Comparison of ENCODE assay signal across 12 cellular contexts in the genomic region with DNA sequence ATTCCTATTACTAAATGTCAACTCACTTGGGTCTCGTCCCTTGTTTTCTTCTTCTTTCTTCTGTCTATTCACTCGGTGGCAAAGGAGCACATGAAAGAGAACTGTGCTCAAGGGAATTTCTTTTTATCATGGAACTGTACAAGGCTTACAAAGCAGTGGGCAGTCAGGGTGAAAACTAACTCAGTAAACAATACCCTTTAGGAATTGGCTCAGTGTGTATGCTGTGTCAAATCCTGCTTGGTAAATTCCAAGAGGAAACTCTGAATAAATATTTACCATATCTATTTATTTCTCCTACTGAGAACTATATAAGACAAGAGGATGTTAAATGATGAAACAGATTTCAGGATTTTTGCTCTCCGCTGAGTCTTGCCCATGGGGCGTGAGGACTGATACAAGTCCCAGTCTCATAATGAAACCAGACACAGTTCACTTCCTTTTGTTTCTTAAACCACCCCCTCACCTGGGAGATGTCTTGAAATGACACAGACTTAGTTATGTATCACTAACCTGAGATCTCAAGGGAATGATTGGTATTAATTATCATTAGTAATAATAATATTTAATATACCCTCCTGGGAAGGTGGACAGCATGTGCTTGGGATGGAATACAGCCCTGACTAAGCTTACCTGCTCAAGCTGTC.
DNase-seq lines count a peak whose midpoint lies in the region; ATAC-seq and TF ChIP-seq lines count a peak whose summit lies in the region.
"Had no signal": no experiment of that assay in that cellular context is flagged by ENCODE, and none has a peak within 500 bp of the region (broad histone marks: within the 10 kb centered on the region; RNA-seq: fewer than 3 reads in every experiment).

No MANE protein-coding gene starts in this region.

- H3K27ac Mint-ChIP-seq in activated naive CD4-positive, alpha-beta T cell treated with anti-CD3 and anti-CD28 coated beads, Interleukin-2, amount 50 U/mL, for 72 hours: peak overlapping the region; percentile 75 to 81

- TF ChIP-seq CTCF in GM12864 (IDR thresholded peaks at IDR 0.05; ENCODE audit: low read depth, low read length, missing control alignments) (no peak), sigmoid colon (IDR thresholded peaks at IDR 0.05) (no peak)

- no peaks in the 10 kb centered on the region for H3K27me3 ChIP-seq in sigmoid colon

- no peak for TF ChIP-seq POLR2A in sigmoid colon (IDR thresholded peaks at IDR 0.05)

- DNase-seq in GM12864 (ENCODE audit: low read depth): peak; percentile 39
- DNase-seq in activated naive CD4-positive, alpha-beta T cell treated with anti-CD3 and anti-CD28 coated beads, Interleukin-2, amount 50 U/mL, for 72 hours (ENCODE audit: low spot score in 2 of 2): peak in 1 of 2 donors; percentile 50
- DNase-seq in NCI-H2107 treated with DMSO at 0.1 percent for 48 hours (lab: John Stamatoyannopoulos, UW; ENCODE audit: unreplicated experiment): no peak
- DNase-seq in sigmoid colon: no peak
- DNase-seq in SKM-1 treated with dmso at 0.1 percent for 144 hours (lab: John Stamatoyannopoulos, UW; ENCODE audit: unreplicated experiment): no peak
- no peak for DNase-seq in posterior vena cava (ENCODE audit: low spot score)
- DNase-seq: DND-41, left cardiac atrium, T1000 had no signal

- no peaks in the 10 kb centered on the region for H3K4me1 ChIP-seq in sigmoid colon

- no peak for TF ChIP-seq EP300 in sigmoid colon (IDR thresholded peaks at IDR 0.05)

- 56 to 81% methylated on average over 4 of the region's 4 CpGs for WGBS in sigmoid colon, 2 donors

- H3K4me3 ChIP-seq in GM12864 (ENCODE audit: low read depth, low read length) (no peak overlapping the region), sigmoid colon (no peak overlapping the region)
- H3K4me3 ChIP-seq: coronary artery had no signal

- ATAC-seq in GM19463 (IDR thresholded peaks at IDR 0.05; ENCODE audit: unreplicated experiment) (peak; percentile 84), HG03135 (IDR thresholded peaks at IDR 0.05; ENCODE audit: unreplicated experiment) (peak; percentile 91)
- ATAC-seq in activated naive CD4-positive, alpha-beta T cell treated with anti-CD3 and anti-CD28 coated beads, Interleukin-2, amount 50 U/mL, for 72 hours: peak; percentile 61 to 67
- ATAC-seq: left cardiac atrium had no signal

- intact Hi-C loops in sigmoid colon (cut with DNase I) (no loop called here), posterior vena cava (cut with DNase I) (no loop called here)

- peaks cover 7 to 8% of the 10 kb centered on the region in 2 donors for H3K9me3 Mint-ChIP-seq in activated naive CD4-positive, alpha-beta T cell treated with anti-CD3 and anti-CD28 coated beads, Interleukin-2, amount 50 U/mL, for 72 hours

- no peaks in the 10 kb centered on the region for H3K9me3 ChIP-seq in sigmoid colon

- H3K36me3 ChIP-seq in sigmoid colon: no peaks in the 10 kb centered on the region

- no peak overlapping the region for H3K27ac ChIP-seq in sigmoid colon
- H3K27ac ChIP-seq: coronary artery had no signal

- peaks cover 11 to 19% of the 10 kb centered on the region in 2 donors for H3K36me3 Mint-ChIP-seq in activated naive CD4-positive, alpha-beta T cell treated with anti-CD3 and anti-CD28 coated beads, Interleukin-2, amount 50 U/mL, for 72 hours
